ENCODE assay signal across 14 cellular contexts in genomic region chr12:1837541-1838206, GRCh38. TPM values are rescaled to one million over a fixed set of nuclear protein-coding genes. Genes with fewer than 3 reads are reported as not detected.
DNase-seq lines count a peak whose midpoint lies in the region; TF ChIP-seq lines count a peak whose summit lies in the region.
"Had no signal": no experiment of that assay in that cellular context is flagged by ENCODE, and none has a peak within 500 bp of the region (broad histone marks: within the 10 kb centered on the region; RNA-seq: fewer than 3 reads in every experiment).

No MANE protein-coding gene starts in this region.

- no peaks in the 10 kb centered on the region for H3K4me1 ChIP-seq in hepatocyte (ENCODE audit: insufficient read depth)
- H3K4me1 ChIP-seq: right lobe of liver had no signal

- H3K27ac ChIP-seq in angular gyrus (ENCODE audit: low read depth, low read length): peak overlapping the region; percentile 53
- no peak overlapping the region for H3K27ac ChIP-seq in hepatocyte
- peak overlapping the region; percentile 74 for H3K27ac ChIP-seq in temporal lobe (ENCODE audit: low read depth, low read length)
- H3K27ac ChIP-seq: right lobe of liver had no signal

- H3K79me2 ChIP-seq in hepatocyte: no peaks in the 10 kb centered on the region

- H3K36me3 ChIP-seq in hepatocyte (replicated peaks; ENCODE audit: insufficient read depth, low read depth): no peaks in the 10 kb centered on the region
- H3K36me3 ChIP-seq: right lobe of liver had no signal

- DNase-seq in HT1080 (ENCODE audit: low read depth): peak; percentile 18
- DNase-seq in hepatocyte (ENCODE audit: low spot score): peak; percentile 46
- DNase-seq in NCI-H1092 (lab: John Stamatoyannopoulos, UW): no peak
- no peak for DNase-seq in UCSD-AML1 (lab: John Stamatoyannopoulos, UW; ENCODE audit: unreplicated experiment)
- DNase-seq in stimulated activated CD4-positive, alpha-beta T cell treated with anti-CD3 and anti-CD28 coated beads, Interleukin-1b, Interleukin-23, amount 100 ng/mL, for 48 hours: no peak
- DNase-seq: activated CD8-positive, alpha-beta memory T cell treated with anti-CD3 and anti-CD28 coated beads, Interleukin-2, amount 50 U/mL, for 4 hours; activated naive CD8-positive, alpha-beta T cell treated with anti-CD3 and anti-CD28 coated beads, Interleukin-2, amount 10 ng/mL, durations not matched to agents 7 days and 5 days; effector CD4-positive, alpha-beta T cell; NCI-H2081 had no signal

- no peak overlapping the region for H3K4me3 ChIP-seq in hepatocyte
- H3K4me3 ChIP-seq: right lobe of liver had no signal

- TF ChIP-seq CTCF in hepatocyte (IDR thresholded peaks at IDR 0.05; ENCODE audit: poor library complexity): no peak

- H3K9me3 ChIP-seq in hepatocyte (ENCODE audit: low read depth): no peaks in the 10 kb centered on the region
- H3K9me3 ChIP-seq: right lobe of liver had no signal

- H4K20me1 ChIP-seq in hepatocyte (ENCODE audit: insufficient read depth, poor library complexity, severe bottlenecking): no peaks in the 10 kb centered on the region

- H3K4me2 ChIP-seq in hepatocyte: no peak overlapping the region

- H3K27me3 ChIP-seq in hepatocyte: no peaks in the 10 kb centered on the region
- H3K27me3 ChIP-seq: right lobe of liver had no signal

- 76% methylated on average over 12 of the region's 12 CpGs for WGBS in hepatocyte (ENCODE audit: low lambda C conversion rate, missing lambda C conversion rate)

- H3K9me2 ChIP-seq in hepatocyte (replicated peaks; ENCODE audit: insufficient read depth): no peaks in the 10 kb centered on the region

- H2AFZ ChIP-seq in hepatocyte: no peak overlapping the region

RNA-seq across cellular contexts. Expression of gene LRTM2, which starts 17.3 kb away (rescaled TPM):
- not detected in 2 replicates for total RNA-seq in HT1080 (2014; rRNA removed; shearing (Covaris generic))
- not detected in 2 replicates for polyA plus RNA-seq in HT1080 (2015; cell fraction: cytosol; rRNA removed)
- not detected in 2 replicates for polyA plus RNA-seq in HT1080 (2015; cell fraction: nucleus; rRNA removed)
- not detected in 2 replicates for total RNA-seq in hepatocyte
- polyA plus RNA-seq in hepatocyte: not detected in 2 replicates
- total RNA-seq in temporal lobe: 2.2 TPM
- total RNA-seq: activated naive CD8-positive, alpha-beta T cell treated with anti-CD3 and anti-CD28 coated beads, Interleukin-2, amount 10 ng/mL, durations not matched to agents 7 days and 5 days; LHCN-M2; right lobe of liver; SK-MEL-5 had no signal

Comparison
In these comparisons a context has a peak if more than half of its experiments do, and no peak if none do; other contexts are left out.
1. DNase-seq: peak in HT1080 (single experiment) and hepatocyte (single experiment); none in NCI-H1092 (single experiment), UCSD-AML1 (single experiment) and stimulated activated CD4-positive, alpha-beta T cell treated with anti-CD3 and anti-CD28 coated beads, Interleukin-1b, Interleukin-23, amount 100 ng/mL, for 48 hours (single experiment).